Comparison of ENCODE assay signal across 1 cellular context in genomic region chr9:19397845-19398244, GRCh38.
A peak's percentile ranks its signal among the peaks of the same experiment; 100 is the strongest.
TF ChIP-seq lines count a peak whose summit lies in the region.

No MANE protein-coding gene starts in this region.

TF ChIP-seq in HepG2, 621 proteins besides CTCF, POLR2A, EP300 and RAD21:
- no peak for TF ChIP-seq ZFP36 (IDR thresholded peaks at IDR 0.05; ENCODE audit: borderline replicate concordance, low read depth, low read length, partially characterized antibody)
- TF ChIP-seq ATF7-NPFF (CRISPR knock-in tag; IDR thresholded peaks at IDR 0.05; ENCODE audit: low read depth) = no peak
- TF ChIP-seq TEAD3 (CRISPR knock-in tag; optimal IDR thresholded peaks at IDR 0.05; ENCODE audit: borderline replicate concordance) = peak; percentile 10
- TF ChIP-seq MATR3 (CRISPR knock-in tag; IDR thresholded peaks at IDR 0.05) = no peak
- TF ChIP-seq GTF3A (CRISPR knock-in tag; conservative IDR thresholded peaks at IDR 0.05) = no peak
- TF ChIP-seq ZNF337 (CRISPR knock-in tag; IDR thresholded peaks at IDR 0.05; ENCODE audit: borderline replicate concordance, low read depth) = no peak
- TF ChIP-seq KIAA2018 (CRISPR knock-in tag; IDR thresholded peaks at IDR 0.05; ENCODE audit: borderline replicate concordance) = no peak
- 0 out of 2 replicates have a peak, but pooled peaks have one; percentile 13 for TF ChIP-seq ELF3 (CRISPR knock-in tag; IDR thresholded peaks at IDR 0.05)
- peak; percentile 35; the same call in 1 of the 2 replicates for TF ChIP-seq SAP130 (CRISPR knock-in tag; IDR thresholded peaks at IDR 0.05; ENCODE audit: low read depth)
- TF ChIP-seq U2AF2 (IDR thresholded peaks at IDR 0.05; ENCODE audit: low read depth, low read length) = no peak
- TF ChIP-seq ZNF224 (CRISPR knock-in tag; IDR thresholded peaks at IDR 0.05) = no peak
- no peak for TF ChIP-seq ZSCAN25 (CRISPR knock-in tag; IDR thresholded peaks at IDR 0.05)
- TF ChIP-seq RXRA (CRISPR knock-in tag; IDR thresholded peaks at IDR 0.05) = peak; percentile 26; the same call in 1 of the 2 replicates
- TF ChIP-seq CHD4 (IDR thresholded peaks at IDR 0.05; ENCODE audit: borderline replicate concordance, low read length) = no peak
- peak; percentile 50 for TF ChIP-seq ZEB1 (IDR thresholded peaks at IDR 0.05; ENCODE audit: insufficient replicate concordance, low read depth)
- TF ChIP-seq SIN3A (IDR thresholded peaks at IDR 0.05; ENCODE audit: borderline replicate concordance, low read depth, low read length) = no peak
- TF ChIP-seq ZNF564 (CRISPR knock-in tag; IDR thresholded peaks at IDR 0.05) = no peak
- TF ChIP-seq, protein P1, sequence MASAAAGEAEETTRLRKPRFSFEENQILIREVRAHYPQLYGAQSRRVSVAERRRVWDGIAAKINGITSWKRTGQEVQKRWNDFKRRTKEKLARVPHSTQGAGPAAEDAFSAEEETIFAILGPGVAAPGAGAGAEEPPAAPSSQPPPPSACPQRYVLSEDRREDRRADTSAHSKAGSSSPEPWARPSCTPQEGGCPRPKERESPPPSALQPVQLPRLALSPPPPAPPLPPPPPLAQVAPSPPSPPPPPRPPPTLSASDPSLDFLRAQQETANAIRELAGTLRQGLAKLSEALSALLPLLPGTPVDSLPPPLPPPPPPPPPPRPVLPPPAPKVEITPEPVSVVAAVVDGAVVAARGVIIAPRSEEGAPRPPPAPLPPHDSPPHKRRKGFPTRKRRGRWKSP (CRISPR knock-in tag; IDR thresholded peaks at IDR 0.05) = no peak
- peak; percentile 71 for TF ChIP-seq RARA (CRISPR knock-in tag; IDR thresholded peaks at IDR 0.05)
- TF ChIP-seq ZKSCAN1 (IDR thresholded peaks at IDR 0.05; ENCODE audit: low read length) = no peak
- no peak for TF ChIP-seq RCOR2 (CRISPR knock-in tag; IDR thresholded peaks at IDR 0.05)
- TF ChIP-seq, protein P2, sequence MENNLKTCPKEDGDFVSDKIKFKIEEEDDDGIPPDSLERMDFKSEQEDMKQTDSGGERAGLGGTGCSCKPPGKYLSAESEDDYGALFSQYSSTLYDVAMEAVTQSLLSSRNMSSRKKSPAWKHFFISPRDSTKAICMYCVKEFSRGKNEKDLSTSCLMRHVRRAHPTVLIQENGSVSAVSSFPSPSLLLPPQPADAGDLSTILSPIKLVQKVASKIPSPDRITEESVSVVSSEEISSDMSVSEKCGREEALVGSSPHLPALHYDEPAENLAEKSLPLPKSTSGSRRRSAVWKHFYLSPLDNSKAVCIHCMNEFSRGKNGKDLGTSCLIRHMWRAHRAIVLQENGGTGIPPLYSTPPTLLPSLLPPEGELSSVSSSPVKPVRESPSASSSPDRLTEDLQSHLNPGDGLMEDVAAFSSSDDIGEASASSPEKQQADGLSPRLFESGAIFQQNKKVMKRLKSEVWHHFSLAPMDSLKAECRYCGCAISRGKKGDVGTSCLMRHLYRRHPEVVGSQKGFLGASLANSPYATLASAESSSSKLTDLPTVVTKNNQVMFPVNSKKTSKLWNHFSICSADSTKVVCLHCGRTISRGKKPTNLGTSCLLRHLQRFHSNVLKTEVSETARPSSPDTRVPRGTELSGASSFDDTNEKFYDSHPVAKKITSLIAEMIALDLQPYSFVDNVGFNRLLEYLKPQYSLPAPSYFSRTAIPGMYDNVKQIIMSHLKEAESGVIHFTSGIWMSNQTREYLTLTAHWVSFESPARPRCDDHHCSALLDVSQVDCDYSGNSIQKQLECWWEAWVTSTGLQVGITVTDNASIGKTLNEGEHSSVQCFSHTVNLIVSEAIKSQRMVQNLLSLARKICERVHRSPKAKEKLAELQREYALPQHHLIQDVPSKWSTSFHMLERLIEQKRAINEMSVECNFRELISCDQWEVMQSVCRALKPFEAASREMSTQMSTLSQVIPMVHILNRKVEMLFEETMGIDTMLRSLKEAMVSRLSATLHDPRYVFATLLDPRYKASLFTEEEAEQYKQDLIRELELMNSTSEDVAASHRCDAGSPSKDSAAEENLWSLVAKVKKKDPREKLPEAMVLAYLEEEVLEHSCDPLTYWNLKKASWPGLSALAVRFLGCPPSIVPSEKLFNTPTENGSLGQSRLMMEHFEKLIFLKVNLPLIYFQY (CRISPR knock-in tag; IDR thresholded peaks at IDR 0.05; ENCODE audit: borderline replicate concordance) = no peak
- no peak for TF ChIP-seq ZNF773 (CRISPR knock-in tag; IDR thresholded peaks at IDR 0.05; ENCODE audit: borderline replicate concordance)
- TF ChIP-seq ZFP37 (CRISPR knock-in tag; IDR thresholded peaks at IDR 0.05; ENCODE audit: borderline replicate concordance) = no peak
- TF ChIP-seq ZNF296 (CRISPR knock-in tag; conservative IDR thresholded peaks at IDR 0.05) = no peak
- TF ChIP-seq ZNF841 (CRISPR knock-in tag; IDR thresholded peaks at IDR 0.05; ENCODE audit: borderline replicate concordance) = no peak
- TF ChIP-seq ZNF17 (CRISPR knock-in tag; IDR thresholded peaks at IDR 0.05) = no peak
- no peak for TF ChIP-seq SP5 (CRISPR knock-in tag; IDR thresholded peaks at IDR 0.05; ENCODE audit: borderline replicate concordance, low read depth)
- TF ChIP-seq ZNF367 (CRISPR knock-in tag; IDR thresholded peaks at IDR 0.05; ENCODE audit: borderline replicate concordance) = no peak
- TF ChIP-seq MLXIP (CRISPR knock-in tag; IDR thresholded peaks at IDR 0.05; ENCODE audit: borderline replicate concordance) = no peak
- TF ChIP-seq ZFP36L2 (CRISPR knock-in tag; IDR thresholded peaks at IDR 0.05) = no peak
- no peak for TF ChIP-seq ZBTB44 (CRISPR knock-in tag; IDR thresholded peaks at IDR 0.05)
- TF ChIP-seq ZNF552 (CRISPR knock-in tag; IDR thresholded peaks at IDR 0.05; ENCODE audit: borderline replicate concordance) = no peak
- no peak for TF ChIP-seq ZNF556 (CRISPR knock-in tag; IDR thresholded peaks at IDR 0.05; ENCODE audit: borderline replicate concordance)
- TF ChIP-seq, protein P3, sequence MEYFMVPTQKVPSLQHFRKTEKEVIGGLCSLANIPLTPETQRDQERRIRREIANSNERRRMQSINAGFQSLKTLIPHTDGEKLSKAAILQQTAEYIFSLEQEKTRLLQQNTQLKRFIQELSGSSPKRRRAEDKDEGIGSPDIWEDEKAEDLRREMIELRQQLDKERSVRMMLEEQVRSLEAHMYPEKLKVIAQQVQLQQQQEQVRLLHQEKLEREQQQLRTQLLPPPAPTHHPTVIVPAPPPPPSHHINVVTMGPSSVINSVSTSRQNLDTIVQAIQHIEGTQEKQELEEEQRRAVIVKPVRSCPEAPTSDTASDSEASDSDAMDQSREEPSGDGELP (IDR thresholded peaks at IDR 0.05; ENCODE audit: borderline replicate concordance, low read depth) = peak; percentile 78
- TF ChIP-seq ZFP36L1 (CRISPR knock-in tag; IDR thresholded peaks at IDR 0.05) = no peak
- no peak for TF ChIP-seq SAFB2 (CRISPR knock-in tag; IDR thresholded peaks at IDR 0.05; ENCODE audit: borderline replicate concordance, low read depth)
- no peak for TF ChIP-seq ZNF18 (CRISPR knock-in tag; IDR thresholded peaks at IDR 0.05; ENCODE audit: insufficient replicate concordance)
- no peak for TF ChIP-seq REPIN1 (CRISPR knock-in tag; IDR thresholded peaks at IDR 0.05; ENCODE audit: borderline replicate concordance, low read depth)
